Comparison of ENCODE assay signal across 8 cellular contexts in genomic region chr15:31391687-31392671, GRCh38.
DNase-seq lines count a peak whose midpoint lies in the region; ATAC-seq, FAIRE-seq and TF ChIP-seq lines count a peak whose summit lies in the region.

No MANE protein-coding gene starts in this region.

- peak; percentile 94 to 96 for TF ChIP-seq POLR2A in gastrocnemius medialis (IDR thresholded peaks at IDR 0.05)

- peaks cover 8% of the 10 kb centered on the region for H3K4me1 Mint-ChIP-seq in astrocyte (ENCODE audit: low read depth, unreplicated experiment)

- H3K36me3 ChIP-seq in astrocyte (ENCODE audit: insufficient read depth, low read length) (no peaks in the 10 kb centered on the region), iPS DF 6.9 (ENCODE audit: control insufficient read depth, insufficient read depth, low read length) (no peaks in the 10 kb centered on the region), gastrocnemius medialis (no peaks in the 10 kb centered on the region)

- H3K36me3 Mint-ChIP-seq in astrocyte (ENCODE audit: low read depth, unreplicated experiment), result no peaks in the 10 kb centered on the region

- intact Hi-C loops in gastrocnemius medialis (cut with DNase I; ENCODE audit: low total_unique reads), result loop anchor here (1.0 kb wide), 1 partner anchor 26 kb away; no protein-coding TSS in a partner anchor

- TF ChIP-seq CTCF in astrocyte (IDR thresholded peaks at IDR 0.05; ENCODE audit: insufficient read depth, low read depth, low read length) (no peak), gastrocnemius medialis (IDR thresholded peaks at IDR 0.05 in 4 of 5, conservative IDR thresholded peaks at IDR 0.05 in 1 of 5) (peak in 1 of 5 experiments; percentile 16)

- H2AFZ ChIP-seq in astrocyte (ENCODE audit: low read depth, low read length), result peak overlapping the region; percentile 99

- no peaks in the 10 kb centered on the region for H3K9me3 ChIP-seq in astrocyte (ENCODE audit: insufficient read depth, low read depth, low read length)
- no peaks in the 10 kb centered on the region for H3K9me3 ChIP-seq in iPS DF 6.9 (ENCODE audit: control insufficient read depth, insufficient read depth, low read length)
- no peaks in the 10 kb centered on the region for H3K9me3 ChIP-seq in gastrocnemius medialis

- H3K27ac ChIP-seq in astrocyte (ENCODE audit: low read depth, low read length) (peak overlapping the region; percentile 50), iPS DF 6.9 (ENCODE audit: low read length) (no peak overlapping the region), gastrocnemius medialis (peak overlapping the region; percentile 85 to 96 (median 91))

- H3K4me2 ChIP-seq in astrocyte (ENCODE audit: low read length), result peak overlapping the region; percentile 100

- H3K4me3 ChIP-seq in astrocyte (ENCODE audit: insufficient read depth, low read depth, low read length) (peak overlapping the region; percentile 66), iPS DF 6.9 (ENCODE audit: low read length) (peak overlapping the region; percentile 47; the same call in 1 of the 2 replicates), gastrocnemius medialis (peak overlapping the region; percentile 61 to 84 (median 73))

- peaks cover 11% of the 10 kb centered on the region for H3K27me3 Mint-ChIP-seq in astrocyte (ENCODE audit: low read depth, unreplicated experiment)

- H3K4me3 Mint-ChIP-seq in astrocyte (ENCODE audit: unreplicated experiment), result peak overlapping the region; percentile 78

- no peak for FAIRE-seq in astrocyte (lab: Jason Lieb, UNC)

- H3K9me3 Mint-ChIP-seq in astrocyte (ENCODE audit: unreplicated experiment), result peaks cover under 1% of the 10 kb centered on the region

- DNase-seq in D341Med (ENCODE audit: low spot score), result peak; percentile 90
- peak in 72 of 76 experiments; percentile 40 to 89 (median 78) for DNase-seq in HUDEP-2 (lab: John Stamatoyannopoulos, UW; ENCODE audit: unreplicated experiment in 76 of 76)
- DNase-seq in T1000 (lab: John Stamatoyannopoulos, UW), result peak; percentile 41
- peak; percentile 56 for DNase-seq in astrocyte (ENCODE audit: low read depth)
- no peak for DNase-seq in iPS DF 6.9 (ENCODE audit: low read depth, low spot score)
- DNase-seq in gastrocnemius medialis, result peak; percentile 76 to 87
- no peak for DNase-seq in DMS153 treated with DMSO at 0.1 percent for 48 hours (lab: John Stamatoyannopoulos, UW; ENCODE audit: unreplicated experiment)

- H3K4me1 ChIP-seq in astrocyte (ENCODE audit: insufficient read depth, low read length), result peaks cover 18% of the 10 kb centered on the region
- peaks cover 4% of the 10 kb centered on the region; the same call in 1 of the 2 replicates for H3K4me1 ChIP-seq in iPS DF 6.9 (ENCODE audit: control insufficient read depth, insufficient read depth, low read length)
- H3K4me1 ChIP-seq in gastrocnemius medialis, result peaks cover 30 to 51% of the 10 kb centered on the region in 2 donors

- no CpG with 5 or more reads among the region's 86 CpGs for WGBS in iPS DF 6.9 (ENCODE audit: insufficient coverage, insufficient read length)

- H3K79me2 ChIP-seq in astrocyte (ENCODE audit: insufficient read depth, low read length), result no peaks in the 10 kb centered on the region

- peak; percentile 88 for ATAC-seq in GM21423 (IDR thresholded peaks at IDR 0.05; ENCODE audit: unreplicated experiment)
- peak; percentile 50 to 59 for ATAC-seq in gastrocnemius medialis

- H3K9ac ChIP-seq in astrocyte (ENCODE audit: low read length), result peak overlapping the region; percentile 83

- in situ Hi-C loops in gastrocnemius medialis (cut with MboI; ENCODE audit: low sequenced_read_pairs in 4 of 4), result loop anchor here in 2 of 4 donors (10.0 kb wide), 2 partner anchors 57 to 177 kb away; no protein-coding TSS in a partner anchor

- peak overlapping the region; percentile 77 for H3K27ac Mint-ChIP-seq in astrocyte (ENCODE audit: unreplicated experiment)

- peaks cover 6% of the 10 kb centered on the region for H4K20me1 ChIP-seq in astrocyte (ENCODE audit: insufficient read depth, low read length)

- H3K27me3 ChIP-seq in astrocyte (ENCODE audit: insufficient read depth, low read length), result no peaks in the 10 kb centered on the region
- peaks cover 3% of the 10 kb centered on the region for H3K27me3 ChIP-seq in iPS DF 6.9 (ENCODE audit: control insufficient read depth, insufficient read depth, low read length)
- no peaks in the 10 kb centered on the region for H3K27me3 ChIP-seq in gastrocnemius medialis

Comparison
In these comparisons a context has a peak if more than half of its experiments do, and no peak if none do; other contexts are left out.
1. DNase-seq: peak in D341Med (single experiment), HUDEP-2 (72 of 76), T1000 (single experiment), astrocyte (single experiment) and gastrocnemius medialis (2 of 2); none in iPS DF 6.9 (single experiment) and DMS153 treated with DMSO at 0.1 percent for 48 hours (single experiment).
2. Peak in every context shown above with its lines, with median percentiles within 50 percentile points of each other: H3K4me3 ChIP-seq.